In genomic region chr17:57586099-57586702, GRCh38 we compare ENCODE assay signal across 12 cellular contexts.
DNase-seq lines count a peak whose midpoint lies in the region; TF ChIP-seq lines count a peak whose summit lies in the region.
"Had no signal": no experiment of that assay in that cellular context is flagged by ENCODE, and none has a peak within 500 bp of the region (broad histone marks: within the 10 kb centered on the region; RNA-seq: fewer than 3 reads in every experiment).

No MANE protein-coding gene starts in this region.

- TF ChIP-seq CTCF in WERI-Rb-1 (IDR thresholded peaks at IDR 0.05; ENCODE audit: low read depth, low read length), result no peak
- no peak for TF ChIP-seq CTCF in hepatocyte (IDR thresholded peaks at IDR 0.05; ENCODE audit: poor library complexity)

- no peak overlapping the region for H4K12ac ChIP-seq in trophoblast cell (ENCODE audit: low read depth, low read length)

- no peaks in the 10 kb centered on the region for H3K9me2 ChIP-seq in hepatocyte (replicated peaks; ENCODE audit: insufficient read depth)

- H4K91ac ChIP-seq in trophoblast cell (ENCODE audit: low read depth, low read length), result no peak overlapping the region

- peaks cover 17% of the 10 kb centered on the region for H3K79me1 ChIP-seq in trophoblast cell (ENCODE audit: low read length)

- peak overlapping the region; percentile 33 for H3K18ac ChIP-seq in trophoblast cell (ENCODE audit: low read length)

- H3K79me2 ChIP-seq in trophoblast cell (ENCODE audit: control insufficient read depth, insufficient read depth, low read length, poor library complexity), result no peaks in the 10 kb centered on the region
- H3K79me2 ChIP-seq in hepatocyte, result peaks cover 3% of the 10 kb centered on the region

- no peak overlapping the region for H3K14ac ChIP-seq in trophoblast cell (ENCODE audit: low read length)

- WGBS in trophoblast cell (ENCODE audit: extremely low coverage, insufficient coverage, insufficient read length), result no CpG with 5 or more reads among the region's 6 CpGs
- 65% methylated on average over 6 of the region's 6 CpGs for WGBS in hepatocyte (ENCODE audit: low lambda C conversion rate, missing lambda C conversion rate)

- H2BK5ac ChIP-seq in trophoblast cell (ENCODE audit: low read depth, low read length, poor library complexity), result no peak overlapping the region

- no peak overlapping the region for H3K4me2 ChIP-seq in trophoblast cell (ENCODE audit: low read length)
- H3K4me2 ChIP-seq in hepatocyte, result no peak overlapping the region

- no peak overlapping the region for H3K4ac ChIP-seq in trophoblast cell (ENCODE audit: low read depth, low read length)

- H3K36me3 ChIP-seq in WERI-Rb-1 (peaks cover 43% of the 10 kb centered on the region), trophoblast cell (ENCODE audit: control insufficient read depth in 1 of 2, insufficient read depth in 2 of 2, low read length in 2 of 2) (peaks cover 0 to 2% of the 10 kb centered on the region in 2 experiments), hepatocyte (replicated peaks; ENCODE audit: insufficient read depth, low read depth) (no peaks in the 10 kb centered on the region)
- H3K36me3 ChIP-seq: right lobe of liver had no signal

- no peak overlapping the region for H2AK5ac ChIP-seq in trophoblast cell (ENCODE audit: low read length)

- peak overlapping the region; percentile 39 for H2BK12ac ChIP-seq in trophoblast cell (ENCODE audit: low read length)

- H4K8ac ChIP-seq in trophoblast cell (ENCODE audit: low read depth, low read length), result no peak overlapping the region

- no peak overlapping the region for H2BK120ac ChIP-seq in trophoblast cell (ENCODE audit: insufficient read depth, low read length, poor library complexity)

- DNase-seq in NCI-H524 (lab: John Stamatoyannopoulos, UW) (peak; percentile 17 to 62), NCI-H524 treated with DMSO at 0.1 percent for 48 hours (lab: John Stamatoyannopoulos, UW) (no peak), NCI-H1105 (lab: John Stamatoyannopoulos, UW) (peak; percentile 70), WERI-Rb-1 (no peak), trophoblast cell (no peak), hepatocyte (ENCODE audit: low spot score) (no peak), SW480 (ENCODE audit: low spot score) (no peak)
- no peak for DNase-seq in stimulated activated CD8-positive, alpha-beta memory T cell treated with anti-CD3 and anti-CD28 coated beads, Interleukin-4, amount 100 ng/mL, for 48 hours
- DNase-seq: Calu3, left colon, right lobe of liver, RPMI8226 had no signal

- H3K27me3 ChIP-seq in WERI-Rb-1 (ENCODE audit: insufficient read depth, low read depth, severe bottlenecking), result no peaks in the 10 kb centered on the region
- no peaks in the 10 kb centered on the region for H3K27me3 ChIP-seq in trophoblast cell (ENCODE audit: insufficient read depth, low read length)
- H3K27me3 ChIP-seq in hepatocyte, result no peaks in the 10 kb centered on the region
- H3K27me3 ChIP-seq: right lobe of liver had no signal

- H3K4me1 ChIP-seq in trophoblast cell (ENCODE audit: control insufficient read depth in 1 of 2, insufficient read depth in 2 of 2, low read length in 2 of 2) (peaks cover 15 to 20% of the 10 kb centered on the region in 2 experiments), hepatocyte (ENCODE audit: insufficient read depth) (no peaks in the 10 kb centered on the region)
- H3K4me1 ChIP-seq: right lobe of liver had no signal

- H3K27ac ChIP-seq in WERI-Rb-1 (peak overlapping the region; percentile 67), trophoblast cell (ENCODE audit: low read depth, low read length) (no peak overlapping the region), hepatocyte (no peak overlapping the region)
- H3K27ac ChIP-seq: right lobe of liver had no signal

- no peak overlapping the region for H3K9ac ChIP-seq in trophoblast cell (ENCODE audit: low read length)

- no peaks in the 10 kb centered on the region for H4K20me1 ChIP-seq in hepatocyte (ENCODE audit: insufficient read depth, poor library complexity, severe bottlenecking)

- H2AFZ ChIP-seq in trophoblast cell (ENCODE audit: insufficient read depth, low read length, poor library complexity) (no peak overlapping the region), hepatocyte (no peak overlapping the region)

- H3K9me3 ChIP-seq in WERI-Rb-1 (ENCODE audit: severe bottlenecking) (no peaks in the 10 kb centered on the region), trophoblast cell (ENCODE audit: insufficient read depth, low read depth, low read length) (peaks cover 2% of the 10 kb centered on the region), hepatocyte (ENCODE audit: low read depth) (no peaks in the 10 kb centered on the region)
- H3K9me3 ChIP-seq: right lobe of liver had no signal

- no peak overlapping the region for H3K23ac ChIP-seq in trophoblast cell (ENCODE audit: low read length)

- H3K4me3 ChIP-seq in WERI-Rb-1 (ENCODE audit: low read depth, low read length), result no peak overlapping the region
- no peak overlapping the region for H3K4me3 ChIP-seq in trophoblast cell (ENCODE audit: low read depth, low read length)
- no peak overlapping the region for H3K4me3 ChIP-seq in hepatocyte
- H3K4me3 ChIP-seq: right lobe of liver had no signal

Comparison
In these comparisons a context has a peak if more than half of its experiments do, and no peak if none do; other contexts are left out.
1. DNase-seq: peak in NCI-H524 (2 of 2) and NCI-H1105 (single experiment); none in NCI-H524 treated with DMSO at 0.1 percent for 48 hours (single experiment), WERI-Rb-1 (single experiment), trophoblast cell (0 of 2), hepatocyte (single experiment), SW480 (single experiment) and stimulated activated CD8-positive, alpha-beta memory T cell treated with anti-CD3 and anti-CD28 coated beads, Interleukin-4, amount 100 ng/mL, for 48 hours (single experiment).